Comparison of ENCODE assay signal across 9 cellular contexts in the genomic region with DNA sequence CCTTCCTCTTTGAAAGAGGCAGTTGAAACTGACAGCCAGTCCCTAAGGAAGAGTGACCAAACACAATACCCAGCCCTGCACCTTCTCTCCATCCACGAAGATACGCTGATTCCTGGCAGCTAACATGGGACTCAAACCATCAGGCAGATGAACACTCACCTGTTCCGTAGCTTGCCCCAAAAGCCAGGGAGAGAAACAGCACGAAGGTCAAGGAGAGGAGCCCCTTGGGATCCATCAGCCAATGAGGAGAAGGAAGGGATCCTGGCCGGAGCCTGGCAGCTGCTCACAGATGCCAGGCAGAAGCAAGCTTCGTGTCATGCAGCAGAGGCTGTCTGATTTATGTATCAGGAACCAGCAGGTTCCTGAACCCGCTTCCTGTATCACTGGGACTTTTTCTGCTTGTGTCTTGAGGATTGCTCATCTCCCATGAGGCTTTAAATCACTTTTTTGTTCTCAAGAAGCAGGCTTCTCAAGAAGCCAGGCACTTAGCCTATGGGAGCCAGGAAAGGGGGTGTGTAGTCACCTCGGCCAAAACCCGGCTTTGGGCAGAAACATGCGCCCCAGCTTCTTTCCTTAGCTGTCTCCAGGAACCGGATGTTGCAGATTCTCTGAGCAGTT. TPM values are rescaled to one million over a fixed set of nuclear protein-coding genes. Genes with fewer than 3 reads are reported as not detected.
DNase-seq lines count a peak whose midpoint lies in the region; ATAC-seq, FAIRE-seq and TF ChIP-seq lines count a peak whose summit lies in the region.
"Had no signal": no experiment of that assay in that cellular context is flagged by ENCODE, and none has a peak within 500 bp of the region (broad histone marks: within the 10 kb centered on the region; RNA-seq: fewer than 3 reads in every experiment).

A gene with protein sequence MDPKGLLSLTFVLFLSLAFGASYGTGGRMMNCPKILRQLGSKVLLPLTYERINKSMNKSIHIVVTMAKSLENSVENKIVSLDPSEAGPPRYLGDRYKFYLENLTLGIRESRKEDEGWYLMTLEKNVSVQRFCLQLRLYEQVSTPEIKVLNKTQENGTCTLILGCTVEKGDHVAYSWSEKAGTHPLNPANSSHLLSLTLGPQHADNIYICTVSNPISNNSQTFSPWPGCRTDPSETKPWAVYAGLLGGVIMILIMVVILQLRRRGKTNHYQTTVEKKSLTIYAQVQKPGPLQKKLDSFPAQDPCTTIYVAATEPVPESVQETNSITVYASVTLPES (minus strand): TSS at position 334 of the 618 bp plus-strand sequence. CDS start 99 bp downstream, at position 235.

- intact Hi-C loops in activated naive CD4-positive, alpha-beta T cell treated with anti-CD3 and anti-CD28 coated beads for 36 hours (cut with micrococcal nuclease), result loop anchor here (1.0 to 2.0 kb wide), 5 partner anchors 9 to 26 kb away; no protein-coding TSS in a partner anchor

- POLR2A ChIA-PET in A549 (lab: Yijun Ruan, JAX), result interaction anchor here (0.6 kb wide), 1 partner anchor 33 kb away, joined by 3 read pairs; no protein-coding TSS in a partner anchor

- H3K4me2 ChIP-seq in A549, result peak within 1 kb of the TSS; percentile 21; the same call in 1 of the 3 replicates

- TF ChIP-seq RAD21 in A549 (conservative IDR thresholded peaks at IDR 0.05 in 1 of 2, IDR thresholded peaks at IDR 0.05 in 1 of 2), result no peak

- H3K9me3 Mint-ChIP-seq in activated naive CD4-positive, alpha-beta T cell treated with anti-CD3 and anti-CD28 coated beads for 36 hours, result no peaks in the 10 kb centered on the region

- no peak for FAIRE-seq in A549 (lab: Jason Lieb, UNC)
- FAIRE-seq: astrocyte had no signal

- H3K36me3 Mint-ChIP-seq in activated naive CD4-positive, alpha-beta T cell treated with anti-CD3 and anti-CD28 coated beads for 36 hours (ENCODE audit: low read depth), result peaks cover 51% of the 10 kb centered on the region

- WGBS in A549 (ENCODE audit: missing lambda C conversion rate), result 42% methylated on average over 11 of the region's 11 CpGs

- no peaks in the 10 kb centered on the region for H3K9me3 ChIP-seq in A549

- DNase-seq in A549 (ENCODE audit: low read depth in 1 of 2, low spot score in 1 of 2) (no peak), caudate nucleus (lab: John Stamatoyannopoulos, UW) (no peak), NCI-H2227 (lab: John Stamatoyannopoulos, UW; ENCODE audit: unreplicated experiment) (no peak), NCI-H2081 treated with DMSO at 0.1 percent for 48 hours (lab: John Stamatoyannopoulos, UW) (no peak)
- DNase-seq in activated naive CD4-positive, alpha-beta T cell treated with anti-CD3 and anti-CD28 coated beads for 36 hours, result peak; percentile 84
- DNase-seq in stimulated activated CD4-positive, alpha-beta T cell treated with anti-CD3 and anti-CD28 coated beads, Interleukin-4, amount 100 ng/mL, for 24 hours, result peak; percentile 61

- no peak for TF ChIP-seq EP300 in A549 (IDR thresholded peaks at IDR 0.05)

- peak within 1 kb of the TSS; percentile 99 for H3K4me3 Mint-ChIP-seq in activated naive CD4-positive, alpha-beta T cell treated with anti-CD3 and anti-CD28 coated beads for 36 hours

- no peak within 1 kb of the TSS for H3K4me3 ChIP-seq in A549

- H3K27ac ChIP-seq in A549, result no peak within 1 kb of the TSS
- no peak within 1 kb of the TSS for H3K27ac ChIP-seq in caudate nucleus (ENCODE audit: low read depth, low read length)

- H3K27ac Mint-ChIP-seq in activated naive CD4-positive, alpha-beta T cell treated with anti-CD3 and anti-CD28 coated beads for 36 hours, result peak within 1 kb of the TSS; percentile 99

- H3K4me1 Mint-ChIP-seq in activated naive CD4-positive, alpha-beta T cell treated with anti-CD3 and anti-CD28 coated beads for 36 hours (ENCODE audit: low read depth), result peaks cover 49% of the 10 kb centered on the region

- CTCF ChIA-PET in A549 (lab: Yijun Ruan, JAX), result interaction anchor here (1.1 to 3.0 kb wide), 2 partner anchors 28 to 307 kb away, joined by 3 to 8 read pairs; a partner anchor contains a TSS
- CTCF ChIA-PET in activated naive CD4-positive, alpha-beta T cell treated with anti-CD3 and anti-CD28 coated beads for 36 hours (lab: Charles Lee), result interaction anchor here (1.1 to 4.2 kb wide), 13 partner anchors 9 to 535 kb away, joined by 3 to 20 read pairs (median 5); no protein-coding TSS in a partner anchor

- no peaks in the 10 kb centered on the region for H3K27me3 Mint-ChIP-seq in activated naive CD4-positive, alpha-beta T cell treated with anti-CD3 and anti-CD28 coated beads for 36 hours (ENCODE audit: low read depth)

- H3K4me1 ChIP-seq in A549, result no peaks in the 10 kb centered on the region

- ATAC-seq in A549, result no peak; a peak in 1 of 6 replicates
- peak; percentile 58 for ATAC-seq in HG03460 (IDR thresholded peaks at IDR 0.05; ENCODE audit: unreplicated experiment)

- no peak for TF ChIP-seq POLR2A in A549 (IDR thresholded peaks at IDR 0.05; ENCODE audit: low read length)
- peak; percentile 92 for TF ChIP-seq POLR2A in GM19099 (IDR thresholded peaks at IDR 0.05; ENCODE audit: extremely low read depth, insufficient read length, low read depth)

- no peak for TF ChIP-seq CTCF in A549 (IDR thresholded peaks at IDR 0.05)

TF ChIP-seq in A549, 52 proteins besides CTCF, POLR2A, EP300 and RAD21:
- TF ChIP-seq BHLHE40 (IDR thresholded peaks at IDR 0.05; ENCODE audit: low read depth, low read length) (no peak), CBX2 (IDR thresholded peaks at IDR 0.05; ENCODE audit: borderline replicate concordance, low read depth) (no peak), HOXB5 (CRISPR knock-in tag; IDR thresholded peaks at IDR 0.05) (no peak), CBX8 (IDR thresholded peaks at IDR 0.05) (no peak), RARB (CRISPR knock-in tag; IDR thresholded peaks at IDR 0.05) (no peak), PHF8 (IDR thresholded peaks at IDR 0.05; ENCODE audit: borderline replicate concordance, low read depth) (no peak), HOXA7 (CRISPR knock-in tag; IDR thresholded peaks at IDR 0.05) (no peak)
- TF ChIP-seq, protein P1, sequence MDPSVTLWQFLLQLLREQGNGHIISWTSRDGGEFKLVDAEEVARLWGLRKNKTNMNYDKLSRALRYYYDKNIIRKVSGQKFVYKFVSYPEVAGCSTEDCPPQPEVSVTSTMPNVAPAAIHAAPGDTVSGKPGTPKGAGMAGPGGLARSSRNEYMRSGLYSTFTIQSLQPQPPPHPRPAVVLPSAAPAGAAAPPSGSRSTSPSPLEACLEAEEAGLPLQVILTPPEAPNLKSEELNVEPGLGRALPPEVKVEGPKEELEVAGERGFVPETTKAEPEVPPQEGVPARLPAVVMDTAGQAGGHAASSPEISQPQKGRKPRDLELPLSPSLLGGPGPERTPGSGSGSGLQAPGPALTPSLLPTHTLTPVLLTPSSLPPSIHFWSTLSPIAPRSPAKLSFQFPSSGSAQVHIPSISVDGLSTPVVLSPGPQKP (IDR thresholded peaks at IDR 0.05; ENCODE audit: low read depth, low read length), result no peak
- TF ChIP-seq, protein P2, sequence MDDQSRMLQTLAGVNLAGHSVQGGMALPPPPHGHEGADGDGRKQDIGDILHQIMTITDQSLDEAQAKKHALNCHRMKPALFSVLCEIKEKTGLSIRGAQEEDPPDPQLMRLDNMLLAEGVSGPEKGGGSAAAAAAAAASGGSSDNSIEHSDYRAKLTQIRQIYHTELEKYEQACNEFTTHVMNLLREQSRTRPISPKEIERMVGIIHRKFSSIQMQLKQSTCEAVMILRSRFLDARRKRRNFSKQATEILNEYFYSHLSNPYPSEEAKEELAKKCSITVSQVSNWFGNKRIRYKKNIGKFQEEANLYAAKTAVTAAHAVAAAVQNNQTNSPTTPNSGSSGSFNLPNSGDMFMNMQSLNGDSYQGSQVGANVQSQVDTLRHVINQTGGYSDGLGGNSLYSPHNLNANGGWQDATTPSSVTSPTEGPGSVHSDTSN (IDR thresholded peaks at IDR 0.05), result no peak

RNA-seq across cellular contexts. Expression of the gene that starts here (rescaled TPM):
- polyA plus RNA-seq in A549 (2011; rRNA removed) (not detected in 2 replicates), A549 (2017; fragmentation: RNase III; extraction: RNeasy Plus Mini Kit Qiagen cat#74134 plus additional on column Dnase treatment) (not detected in 3 replicates)
- polyA plus RNA-seq in A549 (2012; cell fraction: cytosol; rRNA removed), result not detected in 2 replicates
- not detected in 2 replicates for polyA plus RNA-seq in A549 (2012; cell fraction: nucleus; rRNA removed)
- polyA minus RNA-seq in A549 (2011; rRNA and poly(A)+ RNA removed), result not detected in 2 replicates
- 100 to 1,000 TPM; 101 to 112 TPM for total RNA-seq in activated naive CD4-positive, alpha-beta T cell treated with anti-CD3 and anti-CD28 coated beads for 36 hours
- total RNA-seq: astrocyte had no signal

Comparison
In these comparisons a context has a peak if more than half of its experiments do, and no peak if none do; other contexts are left out.
1. DNase-seq: peak in activated naive CD4-positive, alpha-beta T cell treated with anti-CD3 and anti-CD28 coated beads for 36 hours (single experiment) and stimulated activated CD4-positive, alpha-beta T cell treated with anti-CD3 and anti-CD28 coated beads, Interleukin-4, amount 100 ng/mL, for 24 hours (single experiment); none in A549 (0 of 2), caudate nucleus (0 of 61), NCI-H2227 (single experiment) and NCI-H2081 treated with DMSO at 0.1 percent for 48 hours (single experiment).